17 cellular contexts compared by ENCODE assay signal in the genomic region with DNA sequence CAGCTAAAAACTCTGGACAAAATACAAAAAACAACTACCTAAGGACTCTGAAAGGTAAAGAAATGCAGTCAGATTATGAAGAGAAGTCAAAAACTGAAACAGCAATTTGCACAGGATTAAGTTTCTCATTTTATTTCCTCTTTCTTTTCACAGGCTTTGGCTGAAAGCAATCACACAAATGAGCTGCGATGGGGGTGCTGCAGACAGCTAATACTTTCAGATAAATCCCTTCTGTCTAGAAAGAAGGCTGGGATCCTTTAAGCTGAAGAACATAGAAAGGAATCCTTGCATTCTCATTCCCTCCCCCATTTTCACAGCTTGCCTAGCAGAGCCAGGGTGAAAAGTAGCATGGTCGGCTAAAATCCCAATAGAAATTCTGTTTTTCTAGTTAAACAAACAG. TPM values are rescaled to one million over a fixed set of nuclear protein-coding genes. Genes with fewer than 3 reads are reported as not detected.
A peak's percentile ranks its signal among the peaks of the same experiment; 100 is the strongest.
DNase-seq lines count a peak whose midpoint lies in the region; ATAC-seq, FAIRE-seq and TF ChIP-seq lines count a peak whose summit lies in the region.
"Had no signal": no experiment of that assay in that cellular context is flagged by ENCODE, and none has a peak within 500 bp of the region (broad histone marks: within the 10 kb centered on the region; RNA-seq: fewer than 3 reads in every experiment).

No MANE protein-coding gene starts in this region.

- H3K4me1 ChIP-seq in MM.1S (ENCODE audit: low read length): peaks cover 21% of the 10 kb centered on the region
- peaks cover 0 to 16% (median 8%) of the 10 kb centered on the region in 4 experiments; a peak in 3 of 7 replicates for H3K4me1 ChIP-seq in H1 (replicated peaks in 1 of 4; ENCODE audit: control insufficient read depth in 3 of 4, insufficient read depth in 4 of 4, low read length in 3 of 4)
- no peaks in the 10 kb centered on the region for H3K4me1 ChIP-seq in ovary (ENCODE audit: insufficient read depth)
- H3K4me1 ChIP-seq: right lobe of liver had no signal

- TF ChIP-seq EP300 in H1 (IDR thresholded peaks at IDR 0.05; ENCODE audit: borderline replicate concordance in 1 of 2, low read depth in 2 of 2, low read length in 2 of 2) (no peak), ovary (IDR thresholded peaks at IDR 0.05) (no peak)

- no peak overlapping the region for H2BK12ac ChIP-seq in H1 (ENCODE audit: low read depth, low read length)

- H3K14ac ChIP-seq in H1 (ENCODE audit: insufficient read length): no peak overlapping the region

- peak overlapping the region; percentile 64; the same call in 1 of the 2 replicates for H3K27ac ChIP-seq in MM.1S (ENCODE audit: low read length)
- H3K27ac ChIP-seq in H1 (ENCODE audit: low read depth, low read length): 0 out of 2 replicates have a peak overlapping the region, but pooled peaks have one; percentile 40
- H3K27ac ChIP-seq in ovary: no peak overlapping the region
- H3K27ac ChIP-seq: BLaER1 treated with 17β-estradiol and CSF1 and Interleukin-3, amounts not matched to agents 10 nM and 100 nM; foreskin keratinocyte; right lobe of liver; SJCRH30 had no signal

- H3K9ac ChIP-seq in MM.1S (ENCODE audit: low read length) (peak overlapping the region; percentile 16; the same call in 1 of the 2 replicates), H1 (replicated peaks in 1 of 4; ENCODE audit: extremely low read depth in 1 of 4, low read depth in 3 of 4, low read length in 3 of 4) (no peak overlapping the region)
- H3K9ac ChIP-seq: BLaER1 treated with 17β-estradiol and CSF1 and Interleukin-3, amounts not matched to agents 10 nM and 100 nM had no signal

- peak overlapping the region; percentile 32 for H2AFZ ChIP-seq in MM.1S (ENCODE audit: low read length)
- H2AFZ ChIP-seq in H1 (ENCODE audit: low read length): no peak overlapping the region

- DNase-seq in D341Med (ENCODE audit: low spot score) (peak; percentile 77), MM.1S (peak; percentile 54), H1 (ENCODE audit: low read depth in 1 of 2, low spot score in 2 of 2) (no peak), NCI-H69 (lab: John Stamatoyannopoulos, UW) (no peak), ovary (no peak), anterior cingulate cortex (lab: John Stamatoyannopoulos, UW) (no peak)
- DNase-seq: activated CD8-positive, alpha-beta memory T cell treated with anti-CD3 and anti-CD28 coated beads, Interleukin-2, amount 10 ng/mL, durations not matched to agents 7 days and 5 days; activated naive CD4-positive, alpha-beta T cell treated with anti-CD3 and anti-CD28 coated beads, Interleukin-2, amount 50 U/mL, for 16 hours; foreskin keratinocyte; right lobe of liver; SJCRH30; stimulated activated CD4-positive, alpha-beta T cell treated with anti-CD3 and anti-CD28 coated beads, Interleukin-4, amount 100 ng/mL, for 24 hours had no signal

- TF ChIP-seq POLR2A in H1 (IDR thresholded peaks at IDR 0.05; ENCODE audit: control extremely low read depth in 1 of 2, low read depth in 2 of 2, low read length in 2 of 2): no peak
- TF ChIP-seq POLR2A in ovary (IDR thresholded peaks at IDR 0.05): no peak

- H4K5ac ChIP-seq in H1 (ENCODE audit: insufficient read length, low read depth, low read length): no peak overlapping the region

- no peaks in the 10 kb centered on the region for H3K9me3 ChIP-seq in MM.1S (replicated peaks; ENCODE audit: insufficient read depth, low read length)
- H3K9me3 ChIP-seq in H1 (ENCODE audit: insufficient read depth in 2 of 2, low read depth in 1 of 2, low read length in 1 of 2): peaks cover 8 to 16% of the 10 kb centered on the region in 2 experiments
- H3K9me3 ChIP-seq in ovary: no peaks in the 10 kb centered on the region
- H3K9me3 ChIP-seq: right lobe of liver, SJCRH30 had no signal

- peaks cover 2% of the 10 kb centered on the region; the same call in 1 of the 2 replicates for H3K79me1 ChIP-seq in H1 (ENCODE audit: low read depth, low read length)

- no peak overlapping the region for H2BK20ac ChIP-seq in H1 (ENCODE audit: low read length)

- H3K9me2 ChIP-seq in MM.1S (replicated peaks; ENCODE audit: insufficient read depth, low read length): no peaks in the 10 kb centered on the region

- H3K4ac ChIP-seq in H1 (replicated peaks; ENCODE audit: insufficient read length, low read depth, low read length): no peak overlapping the region

- no peak overlapping the region for H2BK120ac ChIP-seq in H1 (replicated peaks; ENCODE audit: low read depth, low read length)

- H2BK15ac ChIP-seq in H1 (ENCODE audit: low read length): no peak overlapping the region

- H3K27me3 ChIP-seq in MM.1S (replicated peaks; ENCODE audit: insufficient read depth, low read length): no peaks in the 10 kb centered on the region
- H3K27me3 ChIP-seq in H1 (replicated peaks in 1 of 4; ENCODE audit: control insufficient read depth in 3 of 4, extremely low read depth in 1 of 4, insufficient read depth in 3 of 4, low read length in 3 of 4): no peaks in the 10 kb centered on the region
- H3K27me3 ChIP-seq in ovary: no peaks in the 10 kb centered on the region
- H3K27me3 ChIP-seq: BLaER1 treated with 17β-estradiol and CSF1 and Interleukin-3, amounts not matched to agents 10 nM and 100 nM; foreskin keratinocyte; right lobe of liver; SJCRH30 had no signal

- peak overlapping the region; percentile 83; the same call in 1 of the 2 replicates for H2BK5ac ChIP-seq in H1 (ENCODE audit: low read depth, low read length)

- H3K36me3 ChIP-seq in MM.1S (replicated peaks; ENCODE audit: insufficient read depth, low read length) (no peaks in the 10 kb centered on the region), H1 (ENCODE audit: control insufficient read depth in 2 of 4, insufficient read depth in 4 of 4, low read length in 3 of 4) (peaks cover 0 to 16% (median 4%) of the 10 kb centered on the region in 4 experiments; a peak in 2 of 8 replicates), ovary (no peaks in the 10 kb centered on the region)
- H3K36me3 ChIP-seq: right lobe of liver, SJCRH30 had no signal

- no peak overlapping the region for H2AK5ac ChIP-seq in H1 (ENCODE audit: low read depth, low read length)

- no peak overlapping the region for H3K18ac ChIP-seq in H1 (ENCODE audit: extremely low read depth, low read length)

- WGBS in H1 (ENCODE audit: extremely low coverage in 1 of 2, insufficient coverage in 1 of 2, insufficient read length in 1 of 2, insufficient replicate concordance in 2 of 2, low coverage in 1 of 2, low lambda C conversion rate in 2 of 2, missing lambda C conversion rate in 1 of 2), 2 experiments: 67% methylated on average over 2 of the region's 2 CpGs; no CpG with 5 or more reads in 1 of the 2 experiments
- WGBS in ovary, 3 donors: 80 to 88% (median 83%) methylated on average over 2 of the region's 2 CpGs

- H3K79me2 ChIP-seq in MM.1S (ENCODE audit: low read length): no peaks in the 10 kb centered on the region
- peaks cover 0 to 21% of the 10 kb centered on the region in 2 experiments; a peak in 2 of 4 replicates for H3K79me2 ChIP-seq in H1 (ENCODE audit: control insufficient read depth in 1 of 2, insufficient read depth in 2 of 2, low read length in 2 of 2)

- H3K23ac ChIP-seq in H1 (ENCODE audit: insufficient read length): no peak overlapping the region

- ATAC-seq in GM19452 (IDR thresholded peaks at IDR 0.05; ENCODE audit: unreplicated experiment) (peak; percentile 34), GM19023 (IDR thresholded peaks at IDR 0.05; ENCODE audit: unreplicated experiment) (no peak)
- ATAC-seq: activated CD8-positive, alpha-beta memory T cell treated with anti-CD3 and anti-CD28 coated beads, Interleukin-2, amount 10 ng/mL, durations not matched to agents 7 days and 5 days; foreskin keratinocyte; right lobe of liver had no signal

- CTCF ChIA-PET in H1 (lab: Charles Lee; ENCODE audit: partially characterized antibody): interaction anchor here (2.9 kb wide), 1 partner anchor 14 kb away, joined by 15 read pairs; no protein-coding TSS in a partner anchor

- H4K91ac ChIP-seq in H1 (replicated peaks; ENCODE audit: insufficient read length, low read length): peak overlapping the region; percentile 4

- TF ChIP-seq CTCF in MM.1S (IDR thresholded peaks at IDR 0.05; ENCODE audit: low read length) (no peak), H1 (IDR thresholded peaks at IDR 0.05; ENCODE audit: control extremely low read depth in 1 of 3, insufficient read depth in 1 of 3, low read depth in 1 of 3, low read length in 3 of 3) (no peak), ovary (IDR thresholded peaks at IDR 0.05) (no peak)

- peak overlapping the region; percentile 60 for H3K4me2 ChIP-seq in MM.1S (ENCODE audit: low read depth, low read length)
- no peak overlapping the region for H3K4me2 ChIP-seq in H1 (ENCODE audit: insufficient read depth in 1 of 2, low read depth in 2 of 2, low read length in 2 of 2)
- H3K4me2 ChIP-seq: BLaER1 treated with 17β-estradiol and CSF1 and Interleukin-3, amounts not matched to agents 10 nM and 100 nM had no signal

- POLR2A ChIA-PET in H1 (lab: Charles Lee; ENCODE audit: partially characterized antibody): interaction anchor here (1.5 kb wide), 1 partner anchor 193 kb away, joined by 3 read pairs; no protein-coding TSS in a partner anchor

- H3F3A ChIP-seq in MM.1S (ENCODE audit: insufficient read depth, low read length): peaks cover 21% of the 10 kb centered on the region

- H3K4me3 ChIP-seq in MM.1S (ENCODE audit: low read length) (peak overlapping the region; percentile 32), H1 (ENCODE audit: extremely low read depth in 1 of 4, insufficient read depth in 2 of 4, low read depth in 3 of 4, low read length in 4 of 4) (no peak overlapping the region), ovary (no peak overlapping the region)
- H3K4me3 ChIP-seq: BLaER1 treated with 17β-estradiol and CSF1 and Interleukin-3, amounts not matched to agents 10 nM and 100 nM; lung; right lobe of liver; SJCRH30 had no signal

- no peak overlapping the region for H3K56ac ChIP-seq in H1 (replicated peaks; ENCODE audit: insufficient read length, low read depth, low read length)

- peaks cover 3% of the 10 kb centered on the region; the same call in 1 of the 2 replicates for H3K23me2 ChIP-seq in H1 (ENCODE audit: low read depth, low read length)

- H4K8ac ChIP-seq in H1 (ENCODE audit: extremely low read depth, insufficient read depth, low read length): no peak overlapping the region

- intact Hi-C loops in ovary (cut with DNase I): no loop called here

- H4K20me1 ChIP-seq in MM.1S (ENCODE audit: insufficient read depth, low read length) (no peaks in the 10 kb centered on the region), H1 (replicated peaks in 1 of 2; ENCODE audit: control insufficient read depth in 1 of 2, insufficient read depth in 2 of 2, low read length in 2 of 2) (no peaks in the 10 kb centered on the region)
- H4K20me1 ChIP-seq: BLaER1 treated with 17β-estradiol and CSF1 and Interleukin-3, amounts not matched to agents 10 nM and 100 nM had no signal

- no peak for FAIRE-seq in H1 (lab: Jason Lieb, UNC)
- FAIRE-seq: endometrium had no signal

- no peak for TF ChIP-seq RAD21 in H1 (IDR thresholded peaks at IDR 0.05 in 1 of 2, conservative IDR thresholded peaks at IDR 0.05 in 1 of 2; ENCODE audit: low read depth in 2 of 2, low read length in 2 of 2)

RNA-seq across cellular contexts. Expression of a gene that starts 32.0 kb away (rescaled TPM):
- total RNA-seq in H1 (2021; fragmentation: NEBNext Ultra II Directional; extraction: Animal tissue kit (Norgen Biotek cat#: 25700)): 657 and 677 TPM in 2 replicates
- 219 and 348 TPM in 2 replicates for polyA plus RNA-seq in H1 (2011; rRNA removed)
- polyA plus RNA-seq in H1 (2011; cell fraction: cytosol; rRNA removed): 345 TPM
- polyA plus RNA-seq in H1 (2011; cell fraction: nucleus; rRNA removed): 273 TPM
- 544 to 609 TPM (median 590 TPM) in 4 replicates for polyA plus RNA-seq in H1 (2012, experiment 1 of 2)
- 449 TPM for polyA plus RNA-seq in H1 (2012, experiment 2 of 2)
- 343 TPM for polyA plus RNA-seq in H1 (2013, experiment 1 of 2)
- 345 TPM for polyA plus RNA-seq in H1 (2013, experiment 2 of 2)
- polyA minus RNA-seq in H1 (2011; rRNA and poly(A)+ RNA removed): 589 and 621 TPM in 2 replicates
- polyA minus RNA-seq in H1 (2011; cell fraction: cytosol; rRNA and poly(A)+ RNA removed): 606 TPM
- polyA minus RNA-seq in H1 (2011; cell fraction: nucleus; rRNA and poly(A)+ RNA removed): 293 TPM
- 100 to 1,000 TPM; 111 to 224 (median 198) TPM for total RNA-seq in ovary
- polyA plus RNA-seq in ovary: 100 to 1,000 TPM; 140 to 278 TPM

Comparison
In these comparisons a context has a peak if more than half of its experiments do, and no peak if none do; other contexts are left out.
1. DNase-seq: peak in D341Med (single experiment) and MM.1S (single experiment); none in H1 (0 of 2), NCI-H69 (single experiment), ovary (0 of 5) and anterior cingulate cortex (0 of 58).
2. H3K27ac ChIP-seq: peak in MM.1S (single experiment) and H1 (single experiment); none in ovary (0 of 2).